In the genomic region with DNA sequence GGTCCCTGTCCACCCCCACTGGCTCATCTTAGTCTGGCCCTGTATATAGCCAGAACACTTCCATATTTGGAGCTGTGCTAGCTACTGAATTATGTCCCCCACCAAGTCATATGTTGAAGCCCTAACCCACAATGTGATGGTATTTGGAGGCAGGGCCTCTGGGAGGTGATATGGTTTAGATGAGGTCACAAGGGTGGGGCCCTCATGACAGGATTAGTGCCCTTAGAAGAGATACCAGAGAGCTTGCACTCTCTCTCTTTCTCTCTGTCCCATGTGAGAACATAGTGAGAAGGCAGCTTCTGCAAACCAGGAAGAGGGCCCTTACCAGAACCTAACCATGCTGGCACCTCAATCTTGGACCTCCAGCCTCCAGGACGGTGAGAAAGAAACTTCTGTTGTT, we compare ENCODE assay signal across 24 cellular contexts.
"Had no signal": no experiment of that assay in that cellular context is flagged by ENCODE, and none has a peak within 500 bp of the region (broad histone marks: within the 10 kb centered on the region; RNA-seq: fewer than 3 reads in every experiment).

No MANE protein-coding gene starts in this region.

- H3K79me2 ChIP-seq: hepatocyte, parathyroid adenoma had no signal

- FAIRE-seq: urothelium cell line had no signal

- H3K27me3 ChIP-seq: esophagus squamous epithelium, hepatocyte, neural progenitor cell, spleen, stomach had no signal

- H3K36me3 ChIP-seq: esophagus squamous epithelium, gastroesophageal sphincter, neural progenitor cell, prostate gland, spleen, stomach had no signal

- H3K27ac Mint-ChIP-seq: mesothelial cell of epicardium; natural killer cell treated with Interleukin-12 subunit alpha and Interleukin-12 subunit beta and Interleukin-15 and Interleukin-18, amount 100 ng/mL, for 72 hours; neural progenitor cell; stimulated activated memory B cell treated with anti-CD40 and anti-IgM and Interleukin-4, amounts not matched to agents 10 μg/mL and 1 μg/mL and 100 μg/mL, for 72 hours; type B pancreatic cell had no signal

- H3K9ac ChIP-seq: neural progenitor cell, parathyroid adenoma had no signal

- DNase-seq: cortex of kidney; effector memory CD4-positive, alpha-beta T cell; esophagus squamous epithelium; foreskin fibroblast; glutamatergic neuron; left colon; spleen; stimulated activated CD4-positive, alpha-beta T cell treated with anti-CD3 and anti-CD28 coated beads, Interleukin-15, amount 100 ng/mL, for 24 hours; stimulated activated CD4-positive, alpha-beta T cell treated with anti-CD3 and anti-CD28 coated beads, Interleukin-1b, Interleukin-23, amount 100 ng/mL, for 48 hours; stimulated activated CD4-positive, alpha-beta T cell treated with anti-CD3 and anti-CD28 coated beads, Interleukin-4, amount 100 ng/mL, for 24 hours; stomach; substantia nigra had no signal

- H3K4me3 Mint-ChIP-seq: central memory CD8-positive, alpha-beta T cell; mesothelial cell of epicardium; natural killer cell treated with Interleukin-12 subunit alpha and Interleukin-12 subunit beta and Interleukin-15 and Interleukin-18, amount 100 ng/mL, for 72 hours; neural progenitor cell; stimulated activated memory B cell treated with anti-CD40 and anti-IgM and Interleukin-4, amounts not matched to agents 10 μg/mL and 1 μg/mL and 100 μg/mL, for 72 hours; type B pancreatic cell had no signal

- H3K4me1 ChIP-seq: gastroesophageal sphincter, parathyroid adenoma, prostate gland, spleen had no signal

- H3K27me3 Mint-ChIP-seq: central memory CD8-positive, alpha-beta T cell; stimulated activated memory B cell treated with anti-CD40 and anti-IgM and Interleukin-4, amounts not matched to agents 10 μg/mL and 1 μg/mL and 100 μg/mL, for 72 hours had no signal

- H3K4me2 ChIP-seq: hepatocyte, neural progenitor cell had no signal

- H3K27ac ChIP-seq: esophagus squamous epithelium, gastroesophageal sphincter, hepatocyte, neural progenitor cell, parathyroid adenoma, prostate gland, spleen, stomach had no signal

- ATAC-seq: gastroesophageal sphincter; left colon; sciatic nerve; stimulated activated memory B cell treated with anti-CD40 and anti-IgM and Interleukin-4, amounts not matched to agents 10 μg/mL and 1 μg/mL and 100 μg/mL, for 72 hours had no signal

- H3K4me3 ChIP-seq: esophagus squamous epithelium, gastroesophageal sphincter, hepatocyte, neural progenitor cell, prostate gland, spleen, stomach had no signal

- H3K36me3 Mint-ChIP-seq: natural killer cell treated with Interleukin-12 subunit alpha and Interleukin-12 subunit beta and Interleukin-15 and Interleukin-18, amount 100 ng/mL, for 72 hours; neural progenitor cell; stimulated activated memory B cell treated with anti-CD40 and anti-IgM and Interleukin-4, amounts not matched to agents 10 μg/mL and 1 μg/mL and 100 μg/mL, for 72 hours; type B pancreatic cell had no signal

- H3K9me3 Mint-ChIP-seq: central memory CD8-positive, alpha-beta T cell; stimulated activated memory B cell treated with anti-CD40 and anti-IgM and Interleukin-4, amounts not matched to agents 10 μg/mL and 1 μg/mL and 100 μg/mL, for 72 hours; type B pancreatic cell had no signal

- H3K4me1 Mint-ChIP-seq: central memory CD8-positive, alpha-beta T cell had no signal

- H3K9me3 ChIP-seq: prostate gland had no signal

- H2AFZ ChIP-seq: hepatocyte, neural progenitor cell, parathyroid adenoma had no signal
